In genomic region chr2:101788995-101789970, GRCh38 we compare ENCODE assay signal across 14 cellular contexts.
DNase-seq lines count a peak whose midpoint lies in the region; ATAC-seq and TF ChIP-seq lines count a peak whose summit lies in the region.
"Had no signal": no experiment of that assay in that cellular context is flagged by ENCODE, and none has a peak within 500 bp of the region (broad histone marks: within the 10 kb centered on the region; RNA-seq: fewer than 3 reads in every experiment).

No MANE protein-coding gene starts in this region.

- CTCF ChIA-PET in activated CD4-positive, alpha-beta memory T cell treated with anti-CD3 and anti-CD28 coated beads for 36 hours (lab: Charles Lee), result no interaction called here

- H3K4me1 Mint-ChIP-seq in CD4-positive, CD25-positive, alpha-beta regulatory T cell, result peaks cover 50 to 86% (median 67%) of the 10 kb centered on the region in 4 donors
- peaks cover 76% of the 10 kb centered on the region for H3K4me1 Mint-ChIP-seq in central memory CD8-positive, alpha-beta T cell
- H3K4me1 Mint-ChIP-seq in nephron progenitor cell, result no peaks in the 10 kb centered on the region
- peaks cover 54% of the 10 kb centered on the region for H3K4me1 Mint-ChIP-seq in activated CD4-positive, alpha-beta memory T cell treated with anti-CD3 and anti-CD28 coated beads for 36 hours (ENCODE audit: low read depth)

- no peak for TF ChIP-seq CTCF in nephron progenitor cell (IDR thresholded peaks at IDR 0.05)
- TF ChIP-seq CTCF in upper lobe of right lung (IDR thresholded peaks at IDR 0.05), result no peak

- H3K36me3 Mint-ChIP-seq in CD4-positive, CD25-positive, alpha-beta regulatory T cell, result peaks cover 14% of the 10 kb centered on the region
- H3K36me3 Mint-ChIP-seq in central memory CD8-positive, alpha-beta T cell (ENCODE audit: insufficient read depth), result peaks cover 13% of the 10 kb centered on the region
- H3K36me3 Mint-ChIP-seq in nephron progenitor cell (ENCODE audit: low read depth), result peaks cover 28% of the 10 kb centered on the region
- peaks cover 13% of the 10 kb centered on the region for H3K36me3 Mint-ChIP-seq in activated CD4-positive, alpha-beta memory T cell treated with anti-CD3 and anti-CD28 coated beads for 36 hours

- DNase-seq in CD4-positive, CD25-positive, alpha-beta regulatory T cell, result no peak
- DNase-seq in HT-29 (ENCODE audit: low spot score) (peak; percentile 17), nephron progenitor cell (no peak), inferior parietal cortex (ENCODE audit: extremely low spot score) (no peak), upper lobe of right lung (no peak)
- DNase-seq in central memory CD8-positive, alpha-beta T cell (ENCODE audit: low spot score in 2 of 2), result no peak
- DNase-seq in activated CD4-positive, alpha-beta memory T cell treated with anti-CD3 and anti-CD28 coated beads for 36 hours, result no peak
- DNase-seq: activated CD4-positive, alpha-beta T cell treated with anti-CD3 and anti-CD28 coated beads, Interleukin-2, amount 50 U/mL, for 48 hours; NCI-H345; stimulated activated naive CD4-positive, alpha-beta T cell had no signal

- no peak for ATAC-seq in CD4-positive, CD25-positive, alpha-beta regulatory T cell (ENCODE audit: low read depth in 2 of 2)
- ATAC-seq in central memory CD8-positive, alpha-beta T cell (replicated peaks; ENCODE audit: extremely low read depth, poor library complexity, severe bottlenecking), result no peak
- ATAC-seq in GM21717 (IDR thresholded peaks at IDR 0.05; ENCODE audit: unreplicated experiment) (no peak), upper lobe of right lung (no peak)

- peaks cover 8% of the 10 kb centered on the region for H3K4me1 ChIP-seq in CD4-positive, CD25-positive, alpha-beta regulatory T cell (ENCODE audit: control insufficient read depth, insufficient read depth, low read length, poor library complexity, severe bottlenecking)
- H3K4me1 ChIP-seq in upper lobe of right lung, result peaks cover 10% of the 10 kb centered on the region

- H3K27me3 ChIP-seq in CD4-positive, CD25-positive, alpha-beta regulatory T cell (ENCODE audit: control insufficient read depth, insufficient read depth, low read length), result no peaks in the 10 kb centered on the region
- H3K27me3 ChIP-seq in upper lobe of right lung, result no peaks in the 10 kb centered on the region
- H3K27me3 ChIP-seq: ascending aorta; BLaER1 treated with 17β-estradiol and CSF1 and Interleukin-3, amounts not matched to agents 10 nM and 100 nM had no signal

- POLR2A ChIA-PET in activated CD4-positive, alpha-beta memory T cell treated with anti-CD3 and anti-CD28 coated beads for 36 hours (lab: Charles Lee), result no interaction called here

- H3K9me3 Mint-ChIP-seq in CD4-positive, CD25-positive, alpha-beta regulatory T cell, result peaks cover 0 to 2% (median 0%) of the 10 kb centered on the region in 7 donors
- H3K9me3 Mint-ChIP-seq in central memory CD8-positive, alpha-beta T cell, result no peaks in the 10 kb centered on the region
- H3K9me3 Mint-ChIP-seq in nephron progenitor cell, result no peaks in the 10 kb centered on the region
- H3K9me3 Mint-ChIP-seq in activated CD4-positive, alpha-beta memory T cell treated with anti-CD3 and anti-CD28 coated beads for 36 hours, result no peaks in the 10 kb centered on the region
- H3K9me3 Mint-ChIP-seq: T-helper 2 cell treated with Interferon-gamma antibody and Interleukin-4, amounts not matched to agents 5 μg/mL and 100 μg/mL, for 36 hours had no signal

- no peaks in the 10 kb centered on the region for H3K27me3 Mint-ChIP-seq in CD4-positive, CD25-positive, alpha-beta regulatory T cell
- no peaks in the 10 kb centered on the region for H3K27me3 Mint-ChIP-seq in central memory CD8-positive, alpha-beta T cell
- peaks cover 3% of the 10 kb centered on the region for H3K27me3 Mint-ChIP-seq in nephron progenitor cell (ENCODE audit: low read depth, poor library complexity)
- no peaks in the 10 kb centered on the region for H3K27me3 Mint-ChIP-seq in activated CD4-positive, alpha-beta memory T cell treated with anti-CD3 and anti-CD28 coated beads for 36 hours

- no peak overlapping the region for H3K27ac ChIP-seq in CD4-positive, CD25-positive, alpha-beta regulatory T cell (ENCODE audit: insufficient read depth, low read length, poor library complexity, severe bottlenecking)
- H3K27ac ChIP-seq in upper lobe of right lung, result no peak overlapping the region
- H3K27ac ChIP-seq: BLaER1 treated with 17β-estradiol and CSF1 and Interleukin-3, amounts not matched to agents 10 nM and 100 nM had no signal

- H3K36me3 ChIP-seq in CD4-positive, CD25-positive, alpha-beta regulatory T cell (ENCODE audit: control insufficient read depth, insufficient read depth, low read length), result peaks cover 11% of the 10 kb centered on the region
- H3K36me3 ChIP-seq in upper lobe of right lung, result no peaks in the 10 kb centered on the region
- H3K36me3 ChIP-seq: ascending aorta had no signal

- no peaks in the 10 kb centered on the region for H3K9me3 ChIP-seq in CD4-positive, CD25-positive, alpha-beta regulatory T cell (ENCODE audit: control insufficient read depth in 2 of 2, low read length in 2 of 2)
- H3K9me3 ChIP-seq in upper lobe of right lung, result no peaks in the 10 kb centered on the region
- H3K9me3 ChIP-seq: ascending aorta; BLaER1 treated with 17β-estradiol and CSF1 and Interleukin-3, amounts not matched to agents 10 nM and 100 nM had no signal

- peak overlapping the region; percentile 10 to 33 (median 10) for H3K27ac Mint-ChIP-seq in CD4-positive, CD25-positive, alpha-beta regulatory T cell
- peak overlapping the region; percentile 82 for H3K27ac Mint-ChIP-seq in central memory CD8-positive, alpha-beta T cell (ENCODE audit: low read depth)
- peak overlapping the region; percentile 20 for H3K27ac Mint-ChIP-seq in nephron progenitor cell
- no peak overlapping the region for H3K27ac Mint-ChIP-seq in activated CD4-positive, alpha-beta memory T cell treated with anti-CD3 and anti-CD28 coated beads for 36 hours
- H3K27ac Mint-ChIP-seq: T-helper 2 cell treated with Interferon-gamma antibody and Interleukin-4, amounts not matched to agents 5 μg/mL and 100 μg/mL, for 36 hours had no signal

- no peak overlapping the region for H3K4me3 Mint-ChIP-seq in CD4-positive, CD25-positive, alpha-beta regulatory T cell
- H3K4me3 Mint-ChIP-seq in central memory CD8-positive, alpha-beta T cell, result no peak overlapping the region
- H3K4me3 Mint-ChIP-seq in nephron progenitor cell, result no peak overlapping the region
- no peak overlapping the region for H3K4me3 Mint-ChIP-seq in activated CD4-positive, alpha-beta memory T cell treated with anti-CD3 and anti-CD28 coated beads for 36 hours
- H3K4me3 Mint-ChIP-seq: T-helper 2 cell treated with Interferon-gamma antibody and Interleukin-4, amounts not matched to agents 5 μg/mL and 100 μg/mL, for 36 hours had no signal

- intact Hi-C loops in activated CD4-positive, alpha-beta memory T cell treated with anti-CD3 and anti-CD28 coated beads for 36 hours (cut with micrococcal nuclease), result no loop called here
- intact Hi-C loops in upper lobe of right lung (cut with DNase I), result no loop called here

- no peak overlapping the region for H3K4me3 ChIP-seq in CD4-positive, CD25-positive, alpha-beta regulatory T cell (ENCODE audit: low read depth, low read length)
- no peak overlapping the region for H3K4me3 ChIP-seq in upper lobe of right lung
- H3K4me3 ChIP-seq: ascending aorta; BLaER1 treated with 17β-estradiol and CSF1 and Interleukin-3, amounts not matched to agents 10 nM and 100 nM had no signal
